36 cellular contexts compared by ENCODE assay signal in genomic region chrX:48791063-48791820, GRCh38. TPM values are rescaled to one million over a fixed set of nuclear protein-coding genes. Genes with fewer than 3 reads are reported as not detected.
"Had no signal": no experiment of that assay in that cellular context is flagged by ENCODE, and none has a peak within 500 bp of the region (broad histone marks: within the 10 kb centered on the region; RNA-seq: fewer than 3 reads in every experiment).

No MANE protein-coding gene starts in this region.

- H3K4me2 ChIP-seq: SK-N-SH had no signal

- H3K4me1 ChIP-seq: ascending aorta, Peyer's patch had no signal

- DNase-seq: activated CD4-positive, alpha-beta memory T cell treated with anti-CD3 and anti-CD28 coated beads for 36 hours; activated CD4-positive, alpha-beta T cell treated with anti-CD3 and anti-CD28 coated beads for 4 hours; activated CD4-positive, alpha-beta T cell treated with anti-CD3 and anti-CD28 coated beads, Interleukin-2, amount 50 U/mL, for 1 hour; activated CD8-positive, alpha-beta memory T cell treated with anti-CD3 and anti-CD28 coated beads for 24 hours; activated CD8-positive, alpha-beta memory T cell treated with anti-CD3 and anti-CD28 coated beads, Interleukin-2, amount 10 ng/mL, durations not matched to agents 7 days and 5 days; activated gamma-delta T cell; activated naive CD4-positive, alpha-beta T cell treated with Interleukin-2 at 50 U/mL for 16 hours; activated naive CD8-positive, alpha-beta T cell treated with anti-CD3 and anti-CD28 coated beads, Interleukin-2, amount 10 ng/mL, durations not matched to agents 7 days and 5 days; activated T-cell treated with anti-CD3 and anti-CD28 coated beads, Interleukin-2, amount 50 U/mL, for 1 hour; activated T-cell treated with anti-CD3 and anti-CD28 coated beads, Interleukin-2, amount 50 U/mL, for 72 hours; amygdala; NCI-H1092 treated with DMSO at 0.1 percent for 48 hours; NCI-H1417; NCI-H146; NCI-H187; NCI-H2029 treated with DMSO at 0.1 percent for 48 hours; NCI-H2107; NCI-H510A; NCI-H526; NCI-H82; NK-92 treated with Interleukin-12 subunit alpha and Interleukin-12 subunit beta, amount 100 ng/mL, for 24 hours; PC-3; Peyer's patch; RPMI8226; SHP77 treated with DMSO at 0.1 percent for 48 hours; SK-N-SH had no signal

- H3K9me3 ChIP-seq: ascending aorta, Peyer's patch, SJSA1, SK-N-SH had no signal

- H3K4me3 ChIP-seq: ascending aorta, Peyer's patch, SJSA1 had no signal

- H3K9ac ChIP-seq: SK-N-SH had no signal

- H3K27ac ChIP-seq: ascending aorta, Peyer's patch, SJSA1 had no signal

- ATAC-seq: activated CD8-positive, alpha-beta memory T cell treated with anti-CD3 and anti-CD28 coated beads, Interleukin-2, amount 10 ng/mL, durations not matched to agents 7 days and 5 days; activated T-cell treated with anti-CD3 and anti-CD28 coated beads, Interleukin-2, amount 50 U/mL, for 72 hours; PC-3 had no signal

- H3K36me3 ChIP-seq: ascending aorta, Peyer's patch, SJSA1 had no signal

- H3K4me3 Mint-ChIP-seq: activated CD4-positive, alpha-beta memory T cell treated with anti-CD3 and anti-CD28 coated beads for 36 hours; activated CD8-positive, alpha-beta memory T cell treated with anti-CD3 and anti-CD28 coated beads, Interleukin-2, amount 10 ng/mL, durations not matched to agents 7 days and 5 days; activated naive CD4-positive, alpha-beta T cell treated with anti-CD3 and anti-CD28 coated beads, Interleukin-2, amount 50 U/mL, for 24 hours; activated naive CD8-positive, alpha-beta T cell treated with anti-CD3 and anti-CD28 coated beads, Interleukin-2, amount 10 ng/mL, durations not matched to agents 7 days and 5 days; activated T-cell treated with anti-CD3 and anti-CD28 coated beads, Interleukin-2, amount 50 U/mL, for 72 hours; T-helper 1 cell treated with Interleukin-12 subunit alpha and Interleukin-12 subunit beta and Interleukin-4 antibody, amounts not matched to agents 30 μg/mL and 1 μg/mL, for 36 hours; T-helper 2 cell treated with Interferon-gamma antibody and Interleukin-4, amounts not matched to agents 5 μg/mL and 100 μg/mL, for 36 hours had no signal

- FAIRE-seq: TTC549 had no signal

- H3K9me3 Mint-ChIP-seq: activated CD4-positive, alpha-beta memory T cell treated with anti-CD3 and anti-CD28 coated beads for 36 hours; activated naive CD4-positive, alpha-beta T cell treated with anti-CD3 and anti-CD28 coated beads, Interleukin-2, amount 50 U/mL, for 24 hours; activated naive CD8-positive, alpha-beta T cell treated with anti-CD3 and anti-CD28 coated beads, Interleukin-2, amount 10 ng/mL, durations not matched to agents 7 days and 5 days; activated T-cell treated with anti-CD3 and anti-CD28 coated beads, Interleukin-2, amount 50 U/mL, for 72 hours; activated T-helper 2 cell treated with anti-CD3 and anti-CD28 coated beads, Interferon-gamma antibody, Interleukin-2, Interleukin-4, amounts not matched to agents 10 μg/mL and 5 μg/mL and 100 μg/mL, durations not matched to agents 14 hours and 24 hours and 36 hours; T-helper 1 cell treated with Interleukin-12 subunit alpha and Interleukin-12 subunit beta and Interleukin-4 antibody, amounts not matched to agents 30 μg/mL and 1 μg/mL, for 36 hours; T-helper 2 cell treated with Interferon-gamma antibody and Interleukin-4, amounts not matched to agents 5 μg/mL and 100 μg/mL, for 36 hours had no signal

- H3K27ac Mint-ChIP-seq: activated CD4-positive, alpha-beta memory T cell treated with anti-CD3 and anti-CD28 coated beads for 36 hours; activated CD8-positive, alpha-beta memory T cell treated with anti-CD3 and anti-CD28 coated beads, Interleukin-2, amount 10 ng/mL, durations not matched to agents 7 days and 5 days; activated naive CD4-positive, alpha-beta T cell treated with anti-CD3 and anti-CD28 coated beads, Interleukin-2, amount 50 U/mL, for 24 hours; activated naive CD8-positive, alpha-beta T cell treated with anti-CD3 and anti-CD28 coated beads, Interleukin-2, amount 10 ng/mL, durations not matched to agents 7 days and 5 days; activated T-cell treated with anti-CD3 and anti-CD28 coated beads, Interleukin-2, amount 50 U/mL, for 72 hours; activated T-helper 2 cell treated with anti-CD3 and anti-CD28 coated beads, Interferon-gamma antibody, Interleukin-2, Interleukin-4, amounts not matched to agents 10 μg/mL and 5 μg/mL and 100 μg/mL, durations not matched to agents 14 hours and 24 hours and 36 hours; T-helper 1 cell treated with Interleukin-12 subunit alpha and Interleukin-12 subunit beta and Interleukin-4 antibody, amounts not matched to agents 30 μg/mL and 1 μg/mL, for 36 hours; T-helper 2 cell treated with Interferon-gamma antibody and Interleukin-4, amounts not matched to agents 5 μg/mL and 100 μg/mL, for 36 hours had no signal

- H3K27me3 Mint-ChIP-seq: activated CD4-positive, alpha-beta memory T cell treated with anti-CD3 and anti-CD28 coated beads for 36 hours; activated naive CD4-positive, alpha-beta T cell treated with anti-CD3 and anti-CD28 coated beads, Interleukin-2, amount 50 U/mL, for 24 hours had no signal

- H3K36me3 Mint-ChIP-seq: activated CD4-positive, alpha-beta memory T cell treated with anti-CD3 and anti-CD28 coated beads for 36 hours; activated CD8-positive, alpha-beta memory T cell treated with anti-CD3 and anti-CD28 coated beads, Interleukin-2, amount 10 ng/mL, durations not matched to agents 7 days and 5 days; activated naive CD4-positive, alpha-beta T cell treated with anti-CD3 and anti-CD28 coated beads, Interleukin-2, amount 50 U/mL, for 24 hours; activated naive CD8-positive, alpha-beta T cell treated with anti-CD3 and anti-CD28 coated beads, Interleukin-2, amount 10 ng/mL, durations not matched to agents 7 days and 5 days had no signal

- H3K27me3 ChIP-seq: ascending aorta, Peyer's patch, SJSA1 had no signal

RNA-seq across cellular contexts. Expression of gene GATA1, which starts 4.9 kb away (rescaled TPM):
- total RNA-seq: activated CD4-positive, alpha-beta memory T cell treated with anti-CD3 and anti-CD28 coated beads for 36 hours; activated CD8-positive, alpha-beta memory T cell treated with anti-CD3 and anti-CD28 coated beads, Interleukin-2, amount 10 ng/mL, durations not matched to agents 7 days and 5 days; activated naive CD8-positive, alpha-beta T cell treated with anti-CD3 and anti-CD28 coated beads, Interleukin-2, amount 10 ng/mL, durations not matched to agents 7 days and 5 days; activated T-helper 2 cell treated with anti-CD3 and anti-CD28 coated beads, Interferon-gamma antibody, Interleukin-2, Interleukin-4, amounts not matched to agents 10 μg/mL and 5 μg/mL and 100 μg/mL, durations not matched to agents 14 hours and 24 hours and 36 hours; ascending aorta; cardiac septum; M059J; PC-3; Peyer's patch; SJSA1 had no signal
- polyA plus RNA-seq: SK-N-SH had no signal

RNA-seq across cellular contexts. Expression of gene GLOD5, which starts 29.7 kb away (rescaled TPM):
- total RNA-seq: activated CD4-positive, alpha-beta memory T cell treated with anti-CD3 and anti-CD28 coated beads for 36 hours; activated CD8-positive, alpha-beta memory T cell treated with anti-CD3 and anti-CD28 coated beads, Interleukin-2, amount 10 ng/mL, durations not matched to agents 7 days and 5 days; activated naive CD8-positive, alpha-beta T cell treated with anti-CD3 and anti-CD28 coated beads, Interleukin-2, amount 10 ng/mL, durations not matched to agents 7 days and 5 days; activated T-cell treated with anti-CD3 and anti-CD28 coated beads, Interleukin-2, amount 50 U/mL, for 72 hours; activated T-helper 2 cell treated with anti-CD3 and anti-CD28 coated beads, Interferon-gamma antibody, Interleukin-2, Interleukin-4, amounts not matched to agents 10 μg/mL and 5 μg/mL and 100 μg/mL, durations not matched to agents 14 hours and 24 hours and 36 hours; ascending aorta; cardiac septum; M059J; PC-3; SJSA1 had no signal
- polyA plus RNA-seq: SK-N-SH had no signal

RNA-seq across cellular contexts. Expression of gene ERAS, which starts 35.1 kb away (rescaled TPM):
- total RNA-seq: activated CD4-positive, alpha-beta memory T cell treated with anti-CD3 and anti-CD28 coated beads for 36 hours; activated CD8-positive, alpha-beta memory T cell treated with anti-CD3 and anti-CD28 coated beads, Interleukin-2, amount 10 ng/mL, durations not matched to agents 7 days and 5 days; activated naive CD8-positive, alpha-beta T cell treated with anti-CD3 and anti-CD28 coated beads, Interleukin-2, amount 10 ng/mL, durations not matched to agents 7 days and 5 days; activated T-helper 2 cell treated with anti-CD3 and anti-CD28 coated beads, Interferon-gamma antibody, Interleukin-2, Interleukin-4, amounts not matched to agents 10 μg/mL and 5 μg/mL and 100 μg/mL, durations not matched to agents 14 hours and 24 hours and 36 hours; ascending aorta; cardiac septum; M059J; PC-3; Peyer's patch; SJSA1 had no signal
- polyA plus RNA-seq: adipose tissue had no signal

RNA-seq across cellular contexts. Expression of gene PCSK1N, which starts 44.2 kb away (rescaled TPM):
- total RNA-seq: ascending aorta had no signal
